Comparison of ENCODE assay signal across 9 cellular contexts in the genomic region with DNA sequence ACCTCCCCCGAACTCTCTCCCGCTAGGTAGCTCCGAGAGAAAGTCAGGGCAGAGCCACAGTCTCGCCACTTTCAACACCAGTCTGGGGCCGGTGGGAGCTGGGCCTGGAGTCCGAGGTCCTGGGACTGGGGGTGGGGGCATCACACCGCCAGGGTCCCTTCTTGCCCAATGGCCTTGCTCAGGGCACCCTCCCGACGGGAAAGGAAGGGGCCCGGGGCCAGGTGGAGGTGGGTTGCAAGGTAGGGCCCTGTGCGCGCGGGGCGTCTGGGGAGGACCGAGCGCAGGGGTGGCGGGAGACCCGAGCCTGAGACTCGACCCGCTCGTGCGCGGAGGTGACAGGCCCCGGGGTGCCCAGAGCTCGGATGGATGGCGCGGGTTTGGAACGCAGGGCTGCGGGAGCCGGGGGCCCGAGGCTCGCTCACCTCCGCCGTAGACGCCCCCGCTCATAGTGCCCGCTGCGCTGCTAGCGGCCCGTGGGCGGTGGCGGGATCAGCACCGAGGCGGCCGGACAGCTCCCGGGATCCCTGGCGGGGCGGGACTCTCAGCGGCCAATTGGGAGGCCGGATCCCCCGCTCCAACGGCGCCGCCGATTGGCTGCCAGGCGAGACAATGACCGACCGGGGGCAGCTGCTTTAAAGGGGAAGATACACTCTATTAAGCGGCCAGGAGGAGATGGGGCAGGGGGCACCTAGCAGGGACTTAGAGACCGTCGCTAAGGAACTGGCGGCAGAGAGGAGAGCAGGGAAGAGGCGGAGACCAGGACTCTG. TPM values are rescaled to one million over a fixed set of nuclear protein-coding genes. Genes with fewer than 3 reads are reported as not detected.
DNase-seq lines count a peak whose midpoint lies in the region; ATAC-seq and TF ChIP-seq lines count a peak whose summit lies in the region.
"Had no signal": no experiment of that assay in that cellular context is flagged by ENCODE, and none has a peak within 500 bp of the region (broad histone marks: within the 10 kb centered on the region; RNA-seq: fewer than 3 reads in every experiment).

A gene (minus strand): TSS at position 541 of the 767 bp plus-strand sequence. CDS start 94 bp downstream, at position 447.

- H3K9me3 Mint-ChIP-seq in activated CD4-positive, alpha-beta T cell treated with anti-CD3 and anti-CD28 coated beads, Interleukin-2, amount 10 ng/mL, durations not matched to agents 7 days and 5 days = no peaks in the 10 kb centered on the region
- H3K9me3 Mint-ChIP-seq in natural killer cell treated with Interleukin-12 subunit alpha and Interleukin-12 subunit beta and Interleukin-15 and Interleukin-18, amount 100 ng/mL, for 72 hours = no peaks in the 10 kb centered on the region
- H3K9me3 Mint-ChIP-seq in chondrocyte (ENCODE audit: low read depth) = no peaks in the 10 kb centered on the region
- H3K9me3 Mint-ChIP-seq: activated naive CD4-positive, alpha-beta T cell treated with anti-CD3 and anti-CD28 coated beads, Interleukin-2, amount 50 U/mL, for 24 hours had no signal

- DNase-seq in DMS79 (lab: John Stamatoyannopoulos, UW) (peak; percentile 67), NCI-H2029 treated with DMSO at 0.1 percent for 48 hours (lab: John Stamatoyannopoulos, UW) (peak; percentile 15), epidermal melanocyte (ENCODE audit: insufficient read length, low spot score) (peak; percentile 82), chondrocyte (ENCODE audit: low spot score) (no peak)
- peak; percentile 69 for DNase-seq in activated CD4-positive, alpha-beta T cell treated with anti-CD3 and anti-CD28 coated beads, Interleukin-2, amount 10 ng/mL, durations not matched to agents 7 days and 5 days
- peak; percentile 74 for DNase-seq in natural killer cell treated with Interleukin-12 subunit alpha and Interleukin-12 subunit beta and Interleukin-15 and Interleukin-18, amount 100 ng/mL, for 72 hours (ENCODE audit: low spot score)

- no peak within 1 kb of the TSS for H3K4me3 Mint-ChIP-seq in activated CD4-positive, alpha-beta T cell treated with anti-CD3 and anti-CD28 coated beads, Interleukin-2, amount 10 ng/mL, durations not matched to agents 7 days and 5 days
- no peak within 1 kb of the TSS for H3K4me3 Mint-ChIP-seq in natural killer cell treated with Interleukin-12 subunit alpha and Interleukin-12 subunit beta and Interleukin-15 and Interleukin-18, amount 100 ng/mL, for 72 hours
- H3K4me3 Mint-ChIP-seq in chondrocyte (ENCODE audit: unreplicated experiment) = no peak within 1 kb of the TSS
- H3K4me3 Mint-ChIP-seq: activated naive CD4-positive, alpha-beta T cell treated with anti-CD3 and anti-CD28 coated beads, Interleukin-2, amount 50 U/mL, for 24 hours had no signal

- peaks cover 2% of the 10 kb centered on the region for H3K4me1 Mint-ChIP-seq in activated CD4-positive, alpha-beta T cell treated with anti-CD3 and anti-CD28 coated beads, Interleukin-2, amount 10 ng/mL, durations not matched to agents 7 days and 5 days
- H3K4me1 Mint-ChIP-seq in natural killer cell treated with Interleukin-12 subunit alpha and Interleukin-12 subunit beta and Interleukin-15 and Interleukin-18, amount 100 ng/mL, for 72 hours (ENCODE audit: low read depth in 2 of 2) = peaks cover 6 to 10% of the 10 kb centered on the region in 2 donors
- no peaks in the 10 kb centered on the region for H3K4me1 Mint-ChIP-seq in chondrocyte (ENCODE audit: low read depth)

- TF ChIP-seq CTCF in chondrocyte (IDR thresholded peaks at IDR 0.05) = no peak

- CTCF ChIA-PET in activated CD4-positive, alpha-beta T cell treated with anti-CD3 and anti-CD28 coated beads, Interleukin-2, amount 10 ng/mL, durations not matched to agents 7 days and 5 days (lab: Charles Lee) = interaction anchor here (0.5 to 1.9 kb wide), 4 partner anchors 12 to 195 kb away, joined by 3 to 11 read pairs (median 4); no protein-coding TSS in a partner anchor

- peaks cover 3% of the 10 kb centered on the region for H3K36me3 Mint-ChIP-seq in activated CD4-positive, alpha-beta T cell treated with anti-CD3 and anti-CD28 coated beads, Interleukin-2, amount 10 ng/mL, durations not matched to agents 7 days and 5 days (ENCODE audit: low read depth)
- peaks cover 5% of the 10 kb centered on the region for H3K36me3 Mint-ChIP-seq in natural killer cell treated with Interleukin-12 subunit alpha and Interleukin-12 subunit beta and Interleukin-15 and Interleukin-18, amount 100 ng/mL, for 72 hours
- no peaks in the 10 kb centered on the region for H3K36me3 Mint-ChIP-seq in chondrocyte (ENCODE audit: low read depth)
- H3K36me3 Mint-ChIP-seq: activated naive CD4-positive, alpha-beta T cell treated with anti-CD3 and anti-CD28 coated beads, Interleukin-2, amount 50 U/mL, for 24 hours had no signal

- H3K27me3 Mint-ChIP-seq in activated CD4-positive, alpha-beta T cell treated with anti-CD3 and anti-CD28 coated beads, Interleukin-2, amount 10 ng/mL, durations not matched to agents 7 days and 5 days = peaks cover 34% of the 10 kb centered on the region
- peaks cover 21 to 30% of the 10 kb centered on the region in 2 donors for H3K27me3 Mint-ChIP-seq in natural killer cell treated with Interleukin-12 subunit alpha and Interleukin-12 subunit beta and Interleukin-15 and Interleukin-18, amount 100 ng/mL, for 72 hours
- H3K27me3 Mint-ChIP-seq in chondrocyte (ENCODE audit: low read depth) = peaks cover 15% of the 10 kb centered on the region

- POLR2A ChIA-PET in activated CD4-positive, alpha-beta T cell treated with anti-CD3 and anti-CD28 coated beads, Interleukin-2, amount 10 ng/mL, durations not matched to agents 7 days and 5 days (lab: Charles Lee) = interaction anchor here (0.7 kb wide), 1 partner anchor 202 kb away, joined by 3 read pairs; no protein-coding TSS in a partner anchor

- peak; percentile 60 to 86 for ATAC-seq in natural killer cell treated with Interleukin-12 subunit alpha and Interleukin-12 subunit beta and Interleukin-15 and Interleukin-18, amount 100 ng/mL, for 72 hours
- no peak for ATAC-seq in GM21723 (IDR thresholded peaks at IDR 0.05; ENCODE audit: unreplicated experiment)
- no peak for ATAC-seq in GM21529 (IDR thresholded peaks at IDR 0.05; ENCODE audit: unreplicated experiment)

- no peak within 1 kb of the TSS for H3K27ac Mint-ChIP-seq in activated CD4-positive, alpha-beta T cell treated with anti-CD3 and anti-CD28 coated beads, Interleukin-2, amount 10 ng/mL, durations not matched to agents 7 days and 5 days
- peak within 1 kb of the TSS in 1 of 2 donors; percentile 28 for H3K27ac Mint-ChIP-seq in natural killer cell treated with Interleukin-12 subunit alpha and Interleukin-12 subunit beta and Interleukin-15 and Interleukin-18, amount 100 ng/mL, for 72 hours
- no peak within 1 kb of the TSS for H3K27ac Mint-ChIP-seq in chondrocyte (ENCODE audit: unreplicated experiment)
- H3K27ac Mint-ChIP-seq: activated naive CD4-positive, alpha-beta T cell treated with anti-CD3 and anti-CD28 coated beads, Interleukin-2, amount 50 U/mL, for 24 hours had no signal

RNA-seq across cellular contexts. Expression of the gene that starts here (rescaled TPM):
- not detected for total RNA-seq in activated CD4-positive, alpha-beta T cell treated with anti-CD3 and anti-CD28 coated beads, Interleukin-2, amount 10 ng/mL, durations not matched to agents 7 days and 5 days
- not detected for total RNA-seq in natural killer cell treated with Interleukin-12 subunit alpha and Interleukin-12 subunit beta and Interleukin-15 and Interleukin-18, amount 100 ng/mL, for 72 hours
- not detected in 3 replicates for total RNA-seq in chondrocyte

Comparison
In these comparisons a context has a peak if more than half of its experiments do, and no peak if none do; other contexts are left out.
1. Peak in DNase-seq in activated CD4-positive, alpha-beta T cell treated with anti-CD3 and anti-CD28 coated beads, Interleukin-2, amount 10 ng/mL, durations not matched to agents 7 days and 5 days; RNA of the gene not detected or under 1 TPM.
2. Peak in DNase-seq and ATAC-seq in natural killer cell treated with Interleukin-12 subunit alpha and Interleukin-12 subunit beta and Interleukin-15 and Interleukin-18, amount 100 ng/mL, for 72 hours; RNA of the gene not detected or under 1 TPM.